11 cellular contexts compared by ENCODE assay signal in the genomic region with DNA sequence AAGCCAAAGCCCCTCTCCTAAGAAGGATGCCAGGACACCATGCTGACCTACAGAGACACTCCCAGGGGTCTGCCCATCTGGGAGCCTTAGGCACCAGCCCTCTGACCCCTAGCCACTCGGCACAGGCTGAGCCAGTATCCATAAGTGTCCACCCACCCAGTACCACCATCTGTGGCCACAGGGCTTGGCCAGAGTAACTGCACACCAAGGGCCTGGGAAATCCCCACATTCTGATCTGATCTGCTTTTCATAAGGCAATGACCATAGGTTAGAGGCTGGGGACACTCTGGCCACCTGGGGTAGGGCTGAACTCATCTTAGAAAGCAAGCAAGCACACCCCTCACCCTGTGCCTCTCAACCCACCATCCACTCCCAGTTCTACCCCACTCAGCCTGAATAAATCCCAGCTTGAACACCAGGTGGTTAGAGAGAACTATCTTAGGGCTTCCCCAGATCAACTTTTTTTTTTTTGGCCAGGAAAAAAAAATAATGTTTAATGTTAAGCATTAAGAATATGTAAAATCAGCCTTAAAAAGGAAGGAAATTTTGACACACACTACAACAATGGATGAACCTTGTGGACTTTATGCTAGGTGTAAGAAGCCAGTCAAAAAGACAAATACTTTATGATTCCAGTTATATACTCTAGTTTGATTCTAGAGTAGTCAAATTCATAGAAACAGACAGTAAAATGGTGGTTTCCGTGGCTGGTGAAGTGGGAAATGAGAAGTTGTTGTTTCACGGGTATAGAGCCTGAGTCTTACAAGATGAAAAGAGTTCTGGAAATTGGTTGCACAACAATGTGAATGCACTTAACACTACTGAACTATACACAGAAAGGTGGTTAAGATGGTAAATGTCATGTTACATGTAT. TPM values are rescaled to one million over a fixed set of nuclear protein-coding genes. Genes with fewer than 3 reads are reported as not detected.
DNase-seq lines count a peak whose midpoint lies in the region; ATAC-seq and TF ChIP-seq lines count a peak whose summit lies in the region.
"Had no signal": no experiment of that assay in that cellular context is flagged by ENCODE, and none has a peak within 500 bp of the region (broad histone marks: within the 10 kb centered on the region; RNA-seq: fewer than 3 reads in every experiment).

No MANE protein-coding gene starts in this region.

- H3K4me1 Mint-ChIP-seq in T-cell, result peaks cover 52 to 66% (median 60%) of the 10 kb centered on the region in 3 donors
- peaks cover 39 to 81% (median 74%) of the 10 kb centered on the region in 7 donors for H3K4me1 Mint-ChIP-seq in naive thymus-derived CD4-positive, alpha-beta T cell

- no peaks in the 10 kb centered on the region for H3K27me3 Mint-ChIP-seq in T-cell
- no peaks in the 10 kb centered on the region for H3K27me3 Mint-ChIP-seq in naive thymus-derived CD4-positive, alpha-beta T cell

- WGBS in esophagus muscularis mucosa, result 77% methylated on average over 2 of the region's 3 CpGs

- H3K27me3 ChIP-seq in naive thymus-derived CD4-positive, alpha-beta T cell (ENCODE audit: control insufficient read depth in 2 of 2, insufficient read depth in 2 of 2, low read length in 2 of 2), result no peaks in the 10 kb centered on the region
- H3K27me3 ChIP-seq in esophagus muscularis mucosa, result no peaks in the 10 kb centered on the region
- H3K27me3 ChIP-seq: hepatocyte had no signal

- POLR2A ChIA-PET in T-cell (lab: Charles Lee), result interaction anchor here in 1 of 2 donors (0.7 to 1.0 kb wide), 3 partner anchors 9 to 87 kb away, joined by 3 to 4 read pairs (median 3); no protein-coding TSS in a partner anchor
- POLR2A ChIA-PET in naive thymus-derived CD4-positive, alpha-beta T cell (lab: Charles Lee), result interaction anchor here (0.6 to 1.0 kb wide), 7 partner anchors 9 to 137 kb away, joined by 3 to 5 read pairs (median 3); no protein-coding TSS in a partner anchor

- peaks cover 9 to 58% of the 10 kb centered on the region in 2 donors for H3K4me1 ChIP-seq in naive thymus-derived CD4-positive, alpha-beta T cell (ENCODE audit: control insufficient read depth in 2 of 2, insufficient read depth in 2 of 2, low read length in 2 of 2)
- H3K4me1 ChIP-seq in esophagus muscularis mucosa, result peaks cover 0 to 7% (median 2%) of the 10 kb centered on the region in 4 donors

- peak overlapping the region; percentile 51 for H3K27ac ChIP-seq in naive thymus-derived CD4-positive, alpha-beta T cell (ENCODE audit: low read depth, low read length)
- no peak overlapping the region for H3K27ac ChIP-seq in esophagus muscularis mucosa (replicated peaks in 1 of 4)
- H3K27ac ChIP-seq: hepatocyte had no signal

- no peak for TF ChIP-seq POLR2A in esophagus muscularis mucosa (IDR thresholded peaks at IDR 0.05; ENCODE audit: low read depth)

- intact Hi-C loops in naive thymus-derived CD4-positive, alpha-beta T cell (cut with micrococcal nuclease), result loop anchor here (1.0 to 10.0 kb wide), 3 partner anchors 10 to 318 kb away; partner anchors contain the start of gene SPRY4 (in 1 of the 2)
- intact Hi-C loops in esophagus muscularis mucosa (cut with DNase I), result no loop called here

- CTCF ChIA-PET in T-cell (lab: Charles Lee), result interaction anchor here (0.5 to 1.2 kb wide), 5 partner anchors 9 to 137 kb away, joined by 3 to 4 read pairs (median 3); no protein-coding TSS in a partner anchor
- CTCF ChIA-PET in naive thymus-derived CD4-positive, alpha-beta T cell (lab: Charles Lee), result interaction anchor here (1.0 to 2.1 kb wide), 5 partner anchors 9 to 137 kb away, joined by 3 to 13 read pairs (median 5); no protein-coding TSS in a partner anchor

- ATAC-seq in activated CD4-positive, CD25-positive, alpha-beta regulatory T cell treated with anti-CD3 and anti-CD28 coated beads, Interleukin-2, amount 50 U/mL, for 24 hours, result peak; percentile 94 to 96
- ATAC-seq in HG02852 (IDR thresholded peaks at IDR 0.05; ENCODE audit: unreplicated experiment) (peak; percentile 66), T-cell (replicated peaks in 1 of 4) (peak; percentile 81 to 90 (median 84)), GM18519 (IDR thresholded peaks at IDR 0.05; ENCODE audit: low FRiP score, unreplicated experiment) (no peak)
- ATAC-seq in naive thymus-derived CD4-positive, alpha-beta T cell, result peak; percentile 82

- H3K4me3 ChIP-seq in naive thymus-derived CD4-positive, alpha-beta T cell (ENCODE audit: low read length), result no peak overlapping the region
- H3K4me3 ChIP-seq in esophagus muscularis mucosa, result no peak overlapping the region
- H3K4me3 ChIP-seq: hepatocyte had no signal

- TF ChIP-seq CTCF in esophagus muscularis mucosa (IDR thresholded peaks at IDR 0.05), result no peak

- no peaks in the 10 kb centered on the region for H3K9me3 ChIP-seq in naive thymus-derived CD4-positive, alpha-beta T cell (ENCODE audit: control insufficient read depth in 2 of 3, low read length in 3 of 3)
- no peaks in the 10 kb centered on the region for H3K9me3 ChIP-seq in esophagus muscularis mucosa

- no peaks in the 10 kb centered on the region for H3K9me3 Mint-ChIP-seq in T-cell
- H3K9me3 Mint-ChIP-seq in naive thymus-derived CD4-positive, alpha-beta T cell, result peaks cover 0 to 3% (median 0%) of the 10 kb centered on the region in 11 donors

- DNase-seq in activated CD4-positive, CD25-positive, alpha-beta regulatory T cell treated with anti-CD3 and anti-CD28 coated beads, Interleukin-2, amount 50 U/mL, for 72 hours, result no peak
- peak in 7 of 34 experiments; percentile 9 to 44 (median 27) for DNase-seq in T-cell
- DNase-seq in naive thymus-derived CD4-positive, alpha-beta T cell, result peak in 7 of 9 donors; percentile 27 to 73 (median 54)
- DNase-seq in NCI-H1694 treated with DMSO at 0.1 percent for 48 hours (lab: John Stamatoyannopoulos, UW), result no peak
- DNase-seq in esophagus muscularis mucosa (ENCODE audit: extremely low spot score), result no peak
- DNase-seq: activated gamma-delta T cell treated with Interleukin-2 at 50 U/mL for 16 hours, NCI-H446 treated with DMSO at 0.1 percent for 48 hours had no signal

- peak overlapping the region; percentile 2 to 34 (median 21) for H3K4me3 Mint-ChIP-seq in T-cell
- H3K4me3 Mint-ChIP-seq in naive thymus-derived CD4-positive, alpha-beta T cell, result peak overlapping the region; percentile 27 to 82 (median 54)

- peak overlapping the region; percentile 89 to 95 for H3K27ac Mint-ChIP-seq in T-cell
- peak overlapping the region; percentile 60 to 95 (median 89) for H3K27ac Mint-ChIP-seq in naive thymus-derived CD4-positive, alpha-beta T cell

- no peak for TF ChIP-seq EP300 in esophagus muscularis mucosa (IDR thresholded peaks at IDR 0.05)

- peaks cover 0 to 17% (median 12%) of the 10 kb centered on the region in 3 experiments for H3K36me3 ChIP-seq in naive thymus-derived CD4-positive, alpha-beta T cell (ENCODE audit: control insufficient read depth in 2 of 3, insufficient read depth in 3 of 3, low read length in 3 of 3)
- peaks cover 15 to 78% (median 59%) of the 10 kb centered on the region in 4 donors for H3K36me3 ChIP-seq in esophagus muscularis mucosa

- peaks cover 40% of the 10 kb centered on the region for H3K36me3 Mint-ChIP-seq in T-cell
- peaks cover 4 to 65% (median 25%) of the 10 kb centered on the region in 5 donors for H3K36me3 Mint-ChIP-seq in naive thymus-derived CD4-positive, alpha-beta T cell

RNA-seq across cellular contexts. Expression of gene GNPDA1, which starts 6.2 kb away (rescaled TPM):
- total RNA-seq in T-cell (10 to 100 TPM; 12.6 to 30.3 (median 29.3) TPM), esophagus muscularis mucosa (10 to 100 TPM; 19.5 to 52.4 (median 35.4) TPM)
- total RNA-seq in naive thymus-derived CD4-positive, alpha-beta T cell, result 10 to 100 TPM; 13.3 to 60.4 (median 26.4) TPM
- polyA plus RNA-seq in naive thymus-derived CD4-positive, alpha-beta T cell, result 10 to 100 TPM; 37.9 to 47.7 TPM

RNA-seq across cellular contexts. Expression of gene RNF14, which starts 37.7 kb away (rescaled TPM):
- total RNA-seq in T-cell (10 to 100 TPM; 16.4 to 35.8 (median 28.2) TPM), esophagus muscularis mucosa (10 to 100 TPM; 65.8 to 94.1 (median 72.6) TPM)
- 10 to 100 TPM; 14.7 to 32.0 (median 24.8) TPM for total RNA-seq in naive thymus-derived CD4-positive, alpha-beta T cell
- 10 to 100 TPM; 33.0 to 40.2 TPM for polyA plus RNA-seq in naive thymus-derived CD4-positive, alpha-beta T cell

RNA-seq across cellular contexts. Expression of gene PCDH12, which starts 48.6 kb away (rescaled TPM):
- total RNA-seq in T-cell (under 1 TPM in 2 of 5 donors, not detected in 3; 0.07 to 0.09 TPM), esophagus muscularis mucosa (1 to 10 TPM; 1.2 to 6.7 (median 3.5) TPM)
- total RNA-seq in naive thymus-derived CD4-positive, alpha-beta T cell, result 1 to 10 TPM in 1 of 5 experiments, under 1 TPM in 1, not detected in 3; 0.78 to 1.5 TPM
- polyA plus RNA-seq in naive thymus-derived CD4-positive, alpha-beta T cell, result under 1 TPM; 0.11 to 0.29 TPM

Comparison
In these comparisons a context has a peak if more than half of its experiments do, and no peak if none do; other contexts are left out.
1. DNase-seq: peak in naive thymus-derived CD4-positive, alpha-beta T cell (7 of 9); none in activated CD4-positive, CD25-positive, alpha-beta regulatory T cell treated with anti-CD3 and anti-CD28 coated beads, Interleukin-2, amount 50 U/mL, for 72 hours (single experiment), NCI-H1694 treated with DMSO at 0.1 percent for 48 hours (single experiment) and esophagus muscularis mucosa (single experiment).